Comparison of ENCODE assay signal across 7 cellular contexts in genomic region chr12:65756956-65757511, GRCh38.
DNase-seq lines count a peak whose midpoint lies in the region; ATAC-seq and TF ChIP-seq lines count a peak whose summit lies in the region.

No MANE protein-coding gene starts in this region.

- ATAC-seq in GM18867 (IDR thresholded peaks at IDR 0.05; ENCODE audit: unreplicated experiment) (peak; percentile 94), GM21447 (IDR thresholded peaks at IDR 0.05; ENCODE audit: unreplicated experiment) (peak; percentile 94), HG03196 (IDR thresholded peaks at IDR 0.05; ENCODE audit: unreplicated experiment) (peak; percentile 93)

- H3K4me3 ChIP-seq in foreskin fibroblast (ENCODE audit: low read depth in 1 of 2, low read length in 2 of 2) = no peak overlapping the region

- no peak for TF ChIP-seq CTCF in foreskin fibroblast (IDR thresholded peaks at IDR 0.05; ENCODE audit: low read depth, low read length)

- DNase-seq in foreskin fibroblast = peak; percentile 23 to 47
- no peak for DNase-seq in NCI-H2081 (lab: John Stamatoyannopoulos, UW)
- no peak for DNase-seq in activated gamma-delta T cell treated with Interleukin-2 at 50 U/mL for 16 hours
- no peak for DNase-seq in NK-92 treated with Interleukin-12 subunit alpha and Interleukin-12 subunit beta, amount 100 ng/mL, for 24 hours (lab: John Stamatoyannopoulos, UW)

Comparison
In these comparisons a context has a peak if more than half of its experiments do, and no peak if none do; other contexts are left out.
1. DNase-seq: peak in foreskin fibroblast (2 of 2); none in NCI-H2081 (0 of 2), activated gamma-delta T cell treated with Interleukin-2 at 50 U/mL for 16 hours (single experiment) and NK-92 treated with Interleukin-12 subunit alpha and Interleukin-12 subunit beta, amount 100 ng/mL, for 24 hours (single experiment).
2. Peak in every context shown above with its lines, with median percentiles within 50 percentile points of each other: ATAC-seq.